Comparison of ENCODE assay signal across 16 cellular contexts in genomic region chr12:116069943-116070342, GRCh38.
A peak's percentile ranks its signal among the peaks of the same experiment; 100 is the strongest.
DNase-seq lines count a peak whose midpoint lies in the region; ATAC-seq, FAIRE-seq and TF ChIP-seq lines count a peak whose summit lies in the region.
"Had no signal": no experiment of that assay in that cellular context is flagged by ENCODE, and none has a peak within 500 bp of the region (broad histone marks: within the 10 kb centered on the region; RNA-seq: fewer than 3 reads in every experiment).

No MANE protein-coding gene starts in this region.

- H3K36me3 ChIP-seq in left ventricle myocardium inferior (no peaks in the 10 kb centered on the region), K562 (ENCODE audit: control insufficient read depth, insufficient read depth, low read length) (peaks cover 9% of the 10 kb centered on the region; the same call in 2 of the 3 replicates)

- H3K9me3 ChIP-seq in left ventricle myocardium inferior (replicated peaks), result no peaks in the 10 kb centered on the region
- no peaks in the 10 kb centered on the region for H3K9me3 ChIP-seq in K562 (replicated peaks; ENCODE audit: control insufficient read depth, insufficient read depth, low read depth, low read length)
- H3K9me3 ChIP-seq: BLaER1 had no signal

- TF ChIP-seq POLR2A in K562 (conservative IDR thresholded peaks at IDR 0.05), result no peak

- TF ChIP-seq RAD21 in K562 (CRISPR knock-in tag; conservative IDR thresholded peaks at IDR 0.05 in 1 of 2, IDR thresholded peaks at IDR 0.05 in 1 of 2), result no peak

- H3K9me1 ChIP-seq in K562 (ENCODE audit: control insufficient read depth, insufficient read depth, low read length), result no peaks in the 10 kb centered on the region

- DNase-seq in left ventricle myocardium superior, result no peak
- no peak for DNase-seq in left ventricle myocardium inferior
- DNase-seq in K562 (ENCODE audit: extremely low read depth in 1 of 4, low spot score in 3 of 4), result no peak
- DNase-seq in natural killer cell treated with Interleukin-12 subunit alpha and Interleukin-12 subunit beta and Interleukin-15 and Interleukin-18, amount 100 ng/mL, for 72 hours (ENCODE audit: low spot score), result no peak
- no peak for DNase-seq in activated T-cell treated with anti-CD3 and anti-CD28 coated beads, Interleukin-2, amount 50 U/mL, for 72 hours
- DNase-seq in stimulated activated CD4-positive, alpha-beta T cell treated with anti-CD3 and anti-CD28 coated beads, Interleukin-2, amount 100 ng/mL, for 24 hours, result no peak
- no peak for DNase-seq in GM19238 (ENCODE audit: insufficient read length, low spot score)
- DNase-seq: DMS 273 treated with DMSO at 0.1 percent for 48 hours, H9 had no signal

- intact Hi-C loops in left ventricle myocardium superior (cut with micrococcal nuclease) (no loop called here), left ventricle myocardium inferior (cut with micrococcal nuclease) (no loop called here), K562 (cut with micrococcal nuclease) (loop anchor here (5.0 to 10.0 kb wide), 2 partner anchors 52 to 125 kb away; no protein-coding TSS in a partner anchor)

- H2AFZ ChIP-seq in K562 (ENCODE audit: low read depth, low read length), result no peak overlapping the region
- H2AFZ ChIP-seq: GM23338 had no signal

- H3K4me1 ChIP-seq in left ventricle myocardium inferior (peaks cover 79% of the 10 kb centered on the region), K562 (replicated peaks in 1 of 2; ENCODE audit: control insufficient read depth in 2 of 2, insufficient read depth in 2 of 2, low read length in 2 of 2) (peaks cover 0 to 13% of the 10 kb centered on the region in 2 experiments; a peak in 2 of 5 replicates)

- no peaks in the 10 kb centered on the region for H3K27me3 ChIP-seq in left ventricle myocardium inferior (ENCODE audit: low read depth)
- H3K27me3 ChIP-seq in K562 (ENCODE audit: control insufficient read depth in 2 of 2, insufficient read depth in 2 of 2, low read length in 2 of 2), result no peaks in the 10 kb centered on the region
- H3K27me3 ChIP-seq: BLaER1 had no signal

- H3K27ac Mint-ChIP-seq in natural killer cell treated with Interleukin-12 subunit alpha and Interleukin-12 subunit beta and Interleukin-15 and Interleukin-18, amount 100 ng/mL, for 72 hours, result peak overlapping the region; percentile 58 to 89
- H3K27ac Mint-ChIP-seq in activated T-cell treated with anti-CD3 and anti-CD28 coated beads, Interleukin-2, amount 50 U/mL, for 72 hours, result no peak overlapping the region
- H3K27ac Mint-ChIP-seq: H9 had no signal

- TF ChIP-seq EP300 in K562 (IDR thresholded peaks at IDR 0.05; ENCODE audit: low read length), result no peak

- ATAC-seq in left ventricle myocardium superior (peak; percentile 51), K562 (no peak), GM19023 (IDR thresholded peaks at IDR 0.05; ENCODE audit: unreplicated experiment) (no peak)
- no peak for ATAC-seq in natural killer cell treated with Interleukin-12 subunit alpha and Interleukin-12 subunit beta and Interleukin-15 and Interleukin-18, amount 100 ng/mL, for 72 hours
- ATAC-seq in activated T-cell treated with anti-CD3 and anti-CD28 coated beads, Interleukin-2, amount 50 U/mL, for 72 hours (replicated peaks in 1 of 2), result no peak
- ATAC-seq: GM23338, HepG2 had no signal

- peak overlapping the region; percentile 34 for H3K4me3 Mint-ChIP-seq in natural killer cell treated with Interleukin-12 subunit alpha and Interleukin-12 subunit beta and Interleukin-15 and Interleukin-18, amount 100 ng/mL, for 72 hours
- no peak overlapping the region for H3K4me3 Mint-ChIP-seq in activated T-cell treated with anti-CD3 and anti-CD28 coated beads, Interleukin-2, amount 50 U/mL, for 72 hours
- H3K4me3 Mint-ChIP-seq: GM23338, H9 had no signal

- no peak overlapping the region for H3K4me3 ChIP-seq in left ventricle myocardium inferior
- H3K4me3 ChIP-seq in K562, result no peak overlapping the region
- H3K4me3 ChIP-seq: BLaER1, GM23338 had no signal

- no peak for FAIRE-seq in K562 (lab: Jason Lieb, UNC)
- FAIRE-seq: GM18507, HepG2, HTR-8/SVneo had no signal

- H3K79me2 ChIP-seq in K562 (ENCODE audit: control insufficient read depth, insufficient read depth, low read length), result peaks cover 70% of the 10 kb centered on the region

- peaks cover 3% of the 10 kb centered on the region for H3K9me3 Mint-ChIP-seq in natural killer cell treated with Interleukin-12 subunit alpha and Interleukin-12 subunit beta and Interleukin-15 and Interleukin-18, amount 100 ng/mL, for 72 hours
- no peaks in the 10 kb centered on the region for H3K9me3 Mint-ChIP-seq in activated T-cell treated with anti-CD3 and anti-CD28 coated beads, Interleukin-2, amount 50 U/mL, for 72 hours
- H3K9me3 Mint-ChIP-seq: GM23338, H9 had no signal

- BruUV-seq in K562 (replicated peaks; lab: Mats Ljungman, UMichigan), result no TSS peak

- H3K36me3 Mint-ChIP-seq in natural killer cell treated with Interleukin-12 subunit alpha and Interleukin-12 subunit beta and Interleukin-15 and Interleukin-18, amount 100 ng/mL, for 72 hours, result no peaks in the 10 kb centered on the region
- H3K36me3 Mint-ChIP-seq in activated T-cell treated with anti-CD3 and anti-CD28 coated beads, Interleukin-2, amount 50 U/mL, for 72 hours (ENCODE audit: insufficient read depth in 2 of 2), result no peaks in the 10 kb centered on the region

- CTCF ChIA-PET in K562 (lab: Yijun Ruan, JAX; ENCODE audit: low intra/inter-chr PET ratio), result no interaction called here

- no peak overlapping the region for H3K27ac ChIP-seq in left ventricle myocardium inferior (replicated peaks)
- no peak overlapping the region for H3K27ac ChIP-seq in K562 (ENCODE audit: extremely low read depth, low read depth, low read length)
- H3K27ac ChIP-seq: 22Rv1, BLaER1 had no signal

- no peak for TF ChIP-seq CTCF in left ventricle myocardium inferior (IDR thresholded peaks at IDR 0.05; ENCODE audit: borderline replicate concordance)
- TF ChIP-seq CTCF in K562 (IDR thresholded peaks at IDR 0.05 in 2 of 3, conservative IDR thresholded peaks at IDR 0.05 in 1 of 3; ENCODE audit: insufficient read depth in 2 of 3, low read depth in 1 of 3, low read length in 3 of 3), result no peak

- in situ Hi-C loops in K562 (cut with MboI), result no loop called here

- POLR2A ChIA-PET in K562 (lab: Yijun Ruan, JAX), result interaction anchor here (0.6 kb wide), 1 partner anchor 561 kb away, joined by 4 read pairs; no protein-coding TSS in a partner anchor

- H3K4me1 Mint-ChIP-seq in natural killer cell treated with Interleukin-12 subunit alpha and Interleukin-12 subunit beta and Interleukin-15 and Interleukin-18, amount 100 ng/mL, for 72 hours (ENCODE audit: low read depth in 2 of 2), result peaks cover 52 to 60% of the 10 kb centered on the region in 2 donors
- H3K4me1 Mint-ChIP-seq in activated T-cell treated with anti-CD3 and anti-CD28 coated beads, Interleukin-2, amount 50 U/mL, for 72 hours (ENCODE audit: low read depth), result peaks cover 23% of the 10 kb centered on the region

- no peak overlapping the region for H3K4me2 ChIP-seq in K562 (ENCODE audit: insufficient read depth, low read length)
- H3K4me2 ChIP-seq: BLaER1, GM23338 had no signal

- peaks cover 5% of the 10 kb centered on the region for H4K20me1 ChIP-seq in K562 (replicated peaks; ENCODE audit: control insufficient read depth, insufficient read depth, low read length)

- no peak overlapping the region for H3K9ac ChIP-seq in K562 (ENCODE audit: insufficient read depth in 1 of 2, low read depth in 2 of 2, low read length in 2 of 2)
- H3K9ac ChIP-seq: BLaER1 had no signal

- no peaks in the 10 kb centered on the region for H3K27me3 Mint-ChIP-seq in natural killer cell treated with Interleukin-12 subunit alpha and Interleukin-12 subunit beta and Interleukin-15 and Interleukin-18, amount 100 ng/mL, for 72 hours
- H3K27me3 Mint-ChIP-seq in activated T-cell treated with anti-CD3 and anti-CD28 coated beads, Interleukin-2, amount 50 U/mL, for 72 hours (ENCODE audit: low read depth), result no peaks in the 10 kb centered on the region

TF ChIP-seq in K562, 482 proteins besides CTCF, POLR2A, EP300 and RAD21:
- no peak for TF ChIP-seq TBP (optimal IDR thresholded peaks at IDR 0.05; ENCODE audit: low read depth, low read length)
- TF ChIP-seq NBN (IDR thresholded peaks at IDR 0.05; ENCODE audit: low read depth), result no peak
- peak; percentile 59 for TF ChIP-seq RBM25 (IDR thresholded peaks at IDR 0.05; ENCODE audit: low read depth, low read length, severe bottlenecking)
- 0 out of 2 replicates have a peak, but pooled peaks have one; percentile 42 for TF ChIP-seq ESRRA (IDR thresholded peaks at IDR 0.05; ENCODE audit: borderline replicate concordance, low read depth)
- TF ChIP-seq NELFE (IDR thresholded peaks at IDR 0.05; ENCODE audit: insufficient read depth, insufficient read length), result no peak
- TF ChIP-seq FOXJ2 (tag; IDR thresholded peaks at IDR 0.05), result no peak
- TF ChIP-seq EWSR1 (IDR thresholded peaks at IDR 0.05; ENCODE audit: borderline replicate concordance, low read depth, partially characterized antibody), result no peak
TF ChIP-seq in K562: peak in this region for 2.
